In the genomic region with DNA sequence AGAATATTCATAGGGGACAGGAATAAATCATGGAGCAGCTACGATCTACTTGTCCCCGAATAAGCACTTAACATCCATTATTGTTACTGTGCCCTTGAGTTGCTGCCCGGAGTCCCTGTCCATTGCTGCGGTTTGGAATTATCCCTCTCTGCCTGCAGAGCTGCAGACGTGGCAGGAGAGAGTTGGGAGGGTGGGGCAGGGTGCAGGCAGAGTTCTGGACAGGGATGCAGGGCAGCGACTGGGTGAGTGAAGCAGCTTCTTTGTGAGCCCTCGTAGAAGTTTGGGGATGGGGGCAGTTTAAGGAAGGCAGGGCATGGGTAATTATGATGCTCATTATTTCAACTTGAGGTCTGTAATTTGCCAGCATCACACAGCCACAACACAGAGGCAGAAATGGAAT, we compare ENCODE assay signal across 1 cellular context.
TF ChIP-seq lines count a peak whose summit lies in the region.

No MANE protein-coding gene starts in this region.

TF ChIP-seq in GM23338, 12 proteins besides CTCF, POLR2A, EP300 and RAD21 (continued from another document):
- TF ChIP-seq, protein P1, sequence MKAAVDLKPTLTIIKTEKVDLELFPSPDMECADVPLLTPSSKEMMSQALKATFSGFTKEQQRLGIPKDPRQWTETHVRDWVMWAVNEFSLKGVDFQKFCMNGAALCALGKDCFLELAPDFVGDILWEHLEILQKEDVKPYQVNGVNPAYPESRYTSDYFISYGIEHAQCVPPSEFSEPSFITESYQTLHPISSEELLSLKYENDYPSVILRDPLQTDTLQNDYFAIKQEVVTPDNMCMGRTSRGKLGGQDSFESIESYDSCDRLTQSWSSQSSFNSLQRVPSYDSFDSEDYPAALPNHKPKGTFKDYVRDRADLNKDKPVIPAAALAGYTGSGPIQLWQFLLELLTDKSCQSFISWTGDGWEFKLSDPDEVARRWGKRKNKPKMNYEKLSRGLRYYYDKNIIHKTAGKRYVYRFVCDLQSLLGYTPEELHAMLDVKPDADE (IDR thresholded peaks at IDR 0.05) = no peak
- TF ChIP-seq ZNF331 (CRISPR knock-in tag; IDR thresholded peaks at IDR 0.05; ENCODE audit: low read depth) (no peak), CREB1 (CRISPR knock-in tag; IDR thresholded peaks at IDR 0.05; ENCODE audit: low read depth) (no peak), EZH2phosphoT487 (IDR thresholded peaks at IDR 0.05; ENCODE audit: unreplicated experiment) (no peak), JUNB (IDR thresholded peaks at IDR 0.05; ENCODE audit: unreplicated experiment) (no peak), ZNF114 (CRISPR knock-in tag; IDR thresholded peaks at IDR 0.05) (no peak), POLR2AphosphoS5 (IDR thresholded peaks at IDR 0.05; ENCODE audit: low read depth) (no peak), EZH2 (IDR thresholded peaks at IDR 0.05; ENCODE audit: low read depth, unreplicated experiment) (no peak), STAT1 (IDR thresholded peaks at IDR 0.05; ENCODE audit: unreplicated experiment) (no peak)
- TF ChIP-seq, protein P2, sequence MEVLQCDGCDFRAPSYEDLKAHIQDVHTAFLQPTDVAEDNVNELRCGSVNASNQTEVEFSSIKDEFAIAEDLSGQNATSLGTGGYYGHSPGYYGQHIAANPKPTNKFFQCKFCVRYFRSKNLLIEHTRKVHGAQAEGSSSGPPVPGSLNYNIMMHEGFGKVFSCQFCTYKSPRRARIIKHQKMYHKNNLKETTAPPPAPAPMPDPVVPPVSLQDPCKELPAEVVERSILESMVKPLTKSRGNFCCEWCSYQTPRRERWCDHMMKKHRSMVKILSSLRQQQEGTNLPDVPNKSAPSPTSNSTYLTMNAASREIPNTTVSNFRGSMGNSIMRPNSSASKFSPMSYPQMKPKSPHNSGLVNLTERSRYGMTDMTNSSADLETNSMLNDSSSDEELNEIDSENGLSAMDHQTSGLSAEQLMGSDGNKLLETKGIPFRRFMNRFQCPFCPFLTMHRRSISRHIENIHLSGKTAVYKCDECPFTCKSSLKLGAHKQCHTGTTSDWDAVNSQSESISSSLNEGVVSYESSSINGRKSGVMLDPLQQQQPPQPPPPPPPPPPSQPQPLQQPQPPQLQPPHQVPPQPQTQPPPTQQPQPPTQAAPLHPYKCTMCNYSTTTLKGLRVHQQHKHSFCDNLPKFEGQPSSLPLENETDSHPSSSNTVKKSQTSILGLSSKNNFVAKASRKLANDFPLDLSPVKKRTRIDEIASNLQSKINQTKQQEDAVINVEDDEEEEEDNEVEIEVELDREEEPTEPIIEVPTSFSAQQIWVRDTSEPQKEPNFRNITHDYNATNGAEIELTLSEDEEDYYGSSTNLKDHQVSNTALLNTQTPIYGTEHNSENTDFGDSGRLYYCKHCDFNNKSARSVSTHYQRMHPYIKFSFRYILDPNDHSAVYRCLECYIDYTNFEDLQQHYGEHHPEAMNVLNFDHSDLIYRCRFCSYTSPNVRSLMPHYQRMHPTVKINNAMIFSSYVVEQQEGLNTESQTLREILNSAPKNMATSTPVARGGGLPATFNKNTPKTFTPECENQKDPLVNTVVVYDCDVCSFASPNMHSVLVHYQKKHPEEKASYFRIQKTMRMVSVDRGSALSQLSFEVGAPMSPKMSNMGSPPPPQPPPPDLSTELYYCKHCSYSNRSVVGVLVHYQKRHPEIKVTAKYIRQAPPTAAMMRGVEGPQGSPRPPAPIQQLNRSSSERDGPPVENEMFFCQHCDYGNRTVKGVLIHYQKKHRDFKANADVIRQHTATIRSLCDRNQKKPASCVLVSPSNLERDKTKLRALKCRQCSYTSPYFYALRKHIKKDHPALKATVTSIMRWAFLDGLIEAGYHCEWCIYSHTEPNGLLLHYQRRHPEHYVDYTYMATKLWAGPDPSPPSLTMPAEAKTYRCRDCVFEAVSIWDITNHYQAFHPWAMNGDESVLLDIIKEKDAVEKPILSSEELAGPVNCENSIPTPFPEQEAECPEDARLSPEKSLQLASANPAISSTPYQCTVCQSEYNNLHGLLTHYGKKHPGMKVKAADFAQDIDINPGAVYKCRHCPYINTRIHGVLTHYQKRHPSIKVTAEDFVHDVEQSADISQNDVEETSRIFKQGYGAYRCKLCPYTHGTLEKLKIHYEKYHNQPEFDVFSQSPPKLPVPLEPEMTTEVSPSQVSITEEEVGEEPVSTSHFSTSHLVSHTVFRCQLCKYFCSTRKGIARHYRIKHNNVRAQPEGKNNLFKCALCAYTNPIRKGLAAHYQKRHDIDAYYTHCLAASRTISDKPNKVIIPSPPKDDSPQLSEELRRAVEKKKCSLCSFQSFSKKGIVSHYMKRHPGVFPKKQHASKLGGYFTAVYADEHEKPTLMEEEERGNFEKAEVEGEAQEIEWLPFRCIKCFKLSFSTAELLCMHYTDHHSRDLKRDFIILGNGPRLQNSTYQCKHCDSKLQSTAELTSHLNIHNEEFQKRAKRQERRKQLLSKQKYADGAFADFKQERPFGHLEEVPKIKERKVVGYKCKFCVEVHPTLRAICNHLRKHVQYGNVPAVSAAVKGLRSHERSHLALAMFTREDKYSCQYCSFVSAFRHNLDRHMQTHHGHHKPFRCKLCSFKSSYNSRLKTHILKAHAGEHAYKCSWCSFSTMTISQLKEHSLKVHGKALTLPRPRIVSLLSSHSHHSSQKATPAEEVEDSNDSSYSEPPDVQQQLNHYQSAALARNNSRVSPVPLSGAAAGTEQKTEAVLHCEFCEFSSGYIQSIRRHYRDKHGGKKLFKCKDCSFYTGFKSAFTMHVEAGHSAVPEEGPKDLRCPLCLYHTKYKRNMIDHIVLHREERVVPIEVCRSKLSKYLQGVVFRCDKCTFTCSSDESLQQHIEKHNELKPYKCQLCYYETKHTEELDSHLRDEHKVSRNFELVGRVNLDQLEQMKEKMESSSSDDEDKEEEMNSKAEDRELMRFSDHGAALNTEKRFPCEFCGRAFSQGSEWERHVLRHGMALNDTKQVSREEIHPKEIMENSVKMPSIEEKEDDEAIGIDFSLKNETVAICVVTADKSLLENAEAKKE (CRISPR knock-in tag; IDR thresholded peaks at IDR 0.05) = no peak
- TF ChIP-seq, protein P3, sequence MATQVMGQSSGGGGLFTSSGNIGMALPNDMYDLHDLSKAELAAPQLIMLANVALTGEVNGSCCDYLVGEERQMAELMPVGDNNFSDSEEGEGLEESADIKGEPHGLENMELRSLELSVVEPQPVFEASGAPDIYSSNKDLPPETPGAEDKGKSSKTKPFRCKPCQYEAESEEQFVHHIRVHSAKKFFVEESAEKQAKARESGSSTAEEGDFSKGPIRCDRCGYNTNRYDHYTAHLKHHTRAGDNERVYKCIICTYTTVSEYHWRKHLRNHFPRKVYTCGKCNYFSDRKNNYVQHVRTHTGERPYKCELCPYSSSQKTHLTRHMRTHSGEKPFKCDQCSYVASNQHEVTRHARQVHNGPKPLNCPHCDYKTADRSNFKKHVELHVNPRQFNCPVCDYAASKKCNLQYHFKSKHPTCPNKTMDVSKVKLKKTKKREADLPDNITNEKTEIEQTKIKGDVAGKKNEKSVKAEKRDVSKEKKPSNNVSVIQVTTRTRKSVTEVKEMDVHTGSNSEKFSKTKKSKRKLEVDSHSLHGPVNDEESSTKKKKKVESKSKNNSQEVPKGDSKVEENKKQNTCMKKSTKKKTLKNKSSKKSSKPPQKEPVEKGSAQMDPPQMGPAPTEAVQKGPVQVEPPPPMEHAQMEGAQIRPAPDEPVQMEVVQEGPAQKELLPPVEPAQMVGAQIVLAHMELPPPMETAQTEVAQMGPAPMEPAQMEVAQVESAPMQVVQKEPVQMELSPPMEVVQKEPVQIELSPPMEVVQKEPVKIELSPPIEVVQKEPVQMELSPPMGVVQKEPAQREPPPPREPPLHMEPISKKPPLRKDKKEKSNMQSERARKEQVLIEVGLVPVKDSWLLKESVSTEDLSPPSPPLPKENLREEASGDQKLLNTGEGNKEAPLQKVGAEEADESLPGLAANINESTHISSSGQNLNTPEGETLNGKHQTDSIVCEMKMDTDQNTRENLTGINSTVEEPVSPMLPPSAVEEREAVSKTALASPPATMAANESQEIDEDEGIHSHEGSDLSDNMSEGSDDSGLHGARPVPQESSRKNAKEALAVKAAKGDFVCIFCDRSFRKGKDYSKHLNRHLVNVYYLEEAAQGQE (IDR thresholded peaks at IDR 0.05; ENCODE audit: unreplicated experiment) = no peak
